Comparison of ENCODE assay signal across 9 cellular contexts in genomic region chr9:98807070-98807810, GRCh38. TPM values are rescaled to one million over a fixed set of nuclear protein-coding genes. Genes with fewer than 3 reads are reported as not detected.
A peak's percentile ranks its signal among the peaks of the same experiment; 100 is the strongest.
DNase-seq lines count a peak whose midpoint lies in the region; ATAC-seq, FAIRE-seq and TF ChIP-seq lines count a peak whose summit lies in the region.
"Had no signal": no experiment of that assay in that cellular context is flagged by ENCODE, and none has a peak within 500 bp of the region (broad histone marks: within the 10 kb centered on the region; RNA-seq: fewer than 3 reads in every experiment).

Gene GALNT12, plus strand, starts transcription at chr9:98807670. Its CDS starts 29 bp downstream, at chr9:98807699.

- H3K9me3 ChIP-seq in endothelial cell of umbilical vein (replicated peaks; ENCODE audit: control insufficient read depth, insufficient read depth, low read length), result no peaks in the 10 kb centered on the region

- no peaks in the 10 kb centered on the region for H3K9me1 ChIP-seq in endothelial cell of umbilical vein (replicated peaks; ENCODE audit: control insufficient read depth, extremely low read depth, insufficient read depth, low read length)

- BruUV-seq in endothelial cell of umbilical vein (replicated peaks; lab: Mats Ljungman, UMichigan), result no TSS peak

- peak within 1 kb of the TSS; percentile 82 for H2AFZ ChIP-seq in endothelial cell of umbilical vein (ENCODE audit: low read depth, low read length)

- intact Hi-C loops in endothelial cell of umbilical vein (cut with micrococcal nuclease), result no loop called here

- CTCF ChIA-PET in endothelial cell of umbilical vein (lab: Charles Lee), result interaction anchor here (0.5 to 2.9 kb wide), 13 partner anchors 11 to 640 kb away, joined by 3 to 27 read pairs (median 3); partner anchors contain the start of gene ANKS6

- H3K27ac Mint-ChIP-seq in naive thymus-derived CD8-positive, alpha-beta T cell, result peak within 1 kb of the TSS; percentile 29 to 91 (median 84)

- H3K9ac ChIP-seq in endothelial cell of umbilical vein (replicated peaks; ENCODE audit: extremely low read depth, insufficient read depth, low read length), result no peak within 1 kb of the TSS

- no peak for TF ChIP-seq POLR2A in endothelial cell of umbilical vein (IDR thresholded peaks at IDR 0.05; ENCODE audit: low read depth, low read length)

- H3K27me3 ChIP-seq in endothelial cell of umbilical vein (ENCODE audit: control insufficient read depth in 2 of 2, insufficient read depth in 2 of 2, low read length in 2 of 2), result peaks cover 22 to 28% of the 10 kb centered on the region in 2 experiments

- POLR2A ChIA-PET in endothelial cell of umbilical vein (lab: Charles Lee), result no interaction called here
- POLR2A ChIA-PET in naive thymus-derived CD8-positive, alpha-beta T cell (lab: Charles Lee), result interaction anchor here (0.6 to 3.9 kb wide), 4 partner anchors 10 to 415 kb away, joined by 3 to 19 read pairs (median 4); partner anchors contain the start of genes ANKS6 and SEC61B

- H3K27me3 Mint-ChIP-seq in naive thymus-derived CD8-positive, alpha-beta T cell, result peaks cover 0 to 5% (median 3%) of the 10 kb centered on the region in 5 donors

- no peak within 1 kb of the TSS for H3K27ac ChIP-seq in endothelial cell of umbilical vein (ENCODE audit: insufficient read depth, low read depth, low read length)

- peak in 1 of 2 donors; percentile 2 for TF ChIP-seq CTCF in endothelial cell of umbilical vein (IDR thresholded peaks at IDR 0.05; ENCODE audit: extremely low read depth in 1 of 2, insufficient read depth in 1 of 2, low read depth in 1 of 2, low read length in 2 of 2)

- peaks cover 0 to 3% (median 2%) of the 10 kb centered on the region in 3 donors for H3K36me3 Mint-ChIP-seq in naive thymus-derived CD8-positive, alpha-beta T cell

- peak within 1 kb of the TSS; percentile 85 to 95 (median 92) for H3K4me3 Mint-ChIP-seq in naive thymus-derived CD8-positive, alpha-beta T cell

- H3K36me3 ChIP-seq in endothelial cell of umbilical vein (ENCODE audit: control insufficient read depth in 2 of 2, extremely low read depth in 1 of 2, insufficient read depth in 2 of 2, low read length in 2 of 2), result no peaks in the 10 kb centered on the region

- peaks cover 24 to 40% (median 35%) of the 10 kb centered on the region in 4 donors for H3K4me1 Mint-ChIP-seq in naive thymus-derived CD8-positive, alpha-beta T cell

- H3K79me2 ChIP-seq in endothelial cell of umbilical vein (ENCODE audit: control insufficient read depth, insufficient read depth, low read length), result no peaks in the 10 kb centered on the region

- peak; percentile 86 to 87 for ATAC-seq in naive thymus-derived CD8-positive, alpha-beta T cell

- H3K4me2 ChIP-seq in endothelial cell of umbilical vein (ENCODE audit: insufficient read depth, low read length), result peak within 1 kb of the TSS; percentile 77

- peak; percentile 61 for FAIRE-seq in endothelial cell of umbilical vein (lab: Jason Lieb, UNC)
- FAIRE-seq: G401.6 had no signal

- H3K9me3 Mint-ChIP-seq in naive thymus-derived CD8-positive, alpha-beta T cell, result no peaks in the 10 kb centered on the region

- peak; percentile 8 for DNase-seq in NCI-H1694 treated with DMSO at 0.1 percent for 48 hours (lab: John Stamatoyannopoulos, UW)
- DNase-seq in NCI-H1694 (lab: John Stamatoyannopoulos, UW), result no peak
- DNase-seq in NCI-H1105 treated with DMSO at 0.1 percent for 48 hours (lab: John Stamatoyannopoulos, UW), result peak; percentile 29
- DNase-seq in activated CD8-positive, alpha-beta memory T cell treated with anti-CD3 and anti-CD28 coated beads for 24 hours, result peak; percentile 84
- no peak for DNase-seq in endothelial cell of umbilical vein (ENCODE audit: low read depth, low spot score)
- peak; percentile 33 to 76 (median 58) for DNase-seq in naive thymus-derived CD8-positive, alpha-beta T cell
- DNase-seq in superior temporal gyrus (ENCODE audit: extremely low spot score), result peak; percentile 51
- DNase-seq in NCI-H2107 (lab: John Stamatoyannopoulos, UW), result no peak

- H3K4me3 ChIP-seq in endothelial cell of umbilical vein (replicated peaks in 1 of 3; ENCODE audit: insufficient read depth in 1 of 3, low read depth in 1 of 3, low read length in 3 of 3), result peak within 1 kb of the TSS; percentile 40 to 59 (median 40)

- dilution Hi-C loops in endothelial cell of umbilical vein (cut with MboI; ENCODE audit: extremely low pct_ligation_motif_present, low sequenced_read_pairs), result no loop called here

- peaks cover 6% of the 10 kb centered on the region for H3K4me1 ChIP-seq in endothelial cell of umbilical vein (ENCODE audit: control insufficient read depth, extremely low read depth, insufficient read depth, low read length)

- no peaks in the 10 kb centered on the region for H4K20me1 ChIP-seq in endothelial cell of umbilical vein (replicated peaks; ENCODE audit: control insufficient read depth, extremely low read depth, insufficient read depth, low read length)

TF ChIP-seq in endothelial cell of umbilical vein, 7 proteins besides CTCF, POLR2A, EP300 and RAD21:
- no peak for TF ChIP-seq JUN (IDR thresholded peaks at IDR 0.05; ENCODE audit: borderline replicate concordance, insufficient read depth, insufficient read length, low read depth)
- no peak for TF ChIP-seq POLR2AphosphoS5 (IDR thresholded peaks at IDR 0.05; ENCODE audit: insufficient read depth, low read depth, low read length)
- TF ChIP-seq FOS (IDR thresholded peaks at IDR 0.05; ENCODE audit: borderline replicate concordance, insufficient read depth, low read length), result no peak
- no peak for TF ChIP-seq EZH2 (IDR thresholded peaks at IDR 0.05; ENCODE audit: borderline replicate concordance, low read depth, low read length, severe bottlenecking)
- TF ChIP-seq GATA2 (IDR thresholded peaks at IDR 0.05; ENCODE audit: insufficient read depth, insufficient read length, low read depth, low read length), result no peak
- no peak for TF ChIP-seq MYC (IDR thresholded peaks at IDR 0.05; ENCODE audit: low read depth, low read length)
- no peak for TF ChIP-seq MAX (IDR thresholded peaks at IDR 0.05; ENCODE audit: insufficient read depth, insufficient read length)

RNA-seq across cellular contexts. Expression of gene GALNT12, which starts in this region (rescaled TPM):
- total RNA-seq in endothelial cell of umbilical vein, result 0.42 and 0.44 TPM in 2 replicates
- polyA plus RNA-seq in endothelial cell of umbilical vein, result 0.21 and 0.26 TPM in 2 replicates
- 0.41 and 0.44 TPM in 2 replicates for polyA plus RNA-seq in endothelial cell of umbilical vein (2011; cell fraction: cytosol; rRNA removed)
- polyA plus RNA-seq in endothelial cell of umbilical vein (2011; cell fraction: nucleus; rRNA removed), result 0.50 and 0.58 TPM in 2 replicates
- polyA plus RNA-seq in endothelial cell of umbilical vein (2012), result 0.89 and 2.6 TPM in 2 replicates
- 0.70 and 0.92 TPM in 2 replicates for polyA minus RNA-seq in endothelial cell of umbilical vein
- not detected for polyA minus RNA-seq in endothelial cell of umbilical vein (2011; cell fraction: cytosol; rRNA and poly(A)+ RNA removed)
- polyA minus RNA-seq in endothelial cell of umbilical vein (2011; cell fraction: nucleus; rRNA and poly(A)+ RNA removed), result not detected in 2 replicates
- 1 to 10 TPM; 8.7 to 9.3 TPM for total RNA-seq in naive thymus-derived CD8-positive, alpha-beta T cell
- polyA plus RNA-seq in naive thymus-derived CD8-positive, alpha-beta T cell, result 1 to 10 TPM; 4.6 to 8.4 (median 8.1) TPM

Comparison
In these comparisons a context has a peak if more than half of its experiments do, and no peak if none do; other contexts are left out.
1. DNase-seq: peak in NCI-H1694 treated with DMSO at 0.1 percent for 48 hours (single experiment), NCI-H1105 treated with DMSO at 0.1 percent for 48 hours (single experiment), activated CD8-positive, alpha-beta memory T cell treated with anti-CD3 and anti-CD28 coated beads for 24 hours (single experiment), naive thymus-derived CD8-positive, alpha-beta T cell (10 of 10) and superior temporal gyrus (single experiment); none in NCI-H1694 (single experiment), endothelial cell of umbilical vein (single experiment) and NCI-H2107 (single experiment).